8 cellular contexts compared by ENCODE assay signal in the genomic region with DNA sequence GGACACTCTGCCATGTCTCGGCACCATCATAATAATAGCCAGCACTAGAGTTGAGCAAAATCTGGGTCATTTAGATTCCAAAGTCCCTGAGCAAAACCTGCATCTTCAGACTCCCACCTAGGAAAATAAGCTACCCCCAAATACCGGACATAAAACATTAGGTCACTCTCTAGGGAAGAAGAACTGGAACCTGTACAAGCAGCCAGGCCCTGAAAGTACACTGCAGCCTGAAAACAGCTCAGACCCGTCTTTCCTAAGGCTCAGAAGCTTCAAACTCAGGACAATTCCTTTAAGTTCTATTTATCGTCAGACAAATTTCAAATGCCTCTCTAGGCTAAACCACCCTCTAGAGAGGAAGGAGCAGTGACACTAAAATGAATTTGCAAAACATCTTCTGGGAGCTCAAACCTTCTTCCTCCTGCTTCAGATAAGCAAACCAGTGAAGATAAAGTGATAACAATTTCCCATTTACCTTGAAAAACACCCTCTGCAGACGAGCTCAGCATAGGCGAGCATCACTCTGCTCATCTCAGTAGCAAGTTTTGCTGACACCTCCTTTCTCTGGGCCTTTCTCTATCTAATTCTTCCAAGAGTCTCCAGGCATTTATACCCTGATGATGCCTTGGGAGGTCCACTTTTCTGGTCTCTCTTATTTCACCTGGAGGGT. TPM values are rescaled to one million over a fixed set of nuclear protein-coding genes. Genes with fewer than 3 reads are reported as not detected.
DNase-seq lines count a peak whose midpoint lies in the region; ATAC-seq, FAIRE-seq and TF ChIP-seq lines count a peak whose summit lies in the region.

No MANE protein-coding gene starts in this region.

- no peaks in the 10 kb centered on the region for H3K9me3 ChIP-seq in duodenal mucosa (ENCODE audit: control insufficient read depth in 1 of 2, low read length in 2 of 2)
- H3K9me3 ChIP-seq in SJCRH30 (replicated peaks): no peaks in the 10 kb centered on the region

- no peak for TF ChIP-seq CTCF in nephron progenitor cell (IDR thresholded peaks at IDR 0.05)

- peak; percentile 66 for FAIRE-seq in GM19239 (lab: Jason Lieb, UNC)

- H3K27ac Mint-ChIP-seq in nephron progenitor cell: no peak overlapping the region

- peak overlapping the region; percentile 70 for H3K27ac ChIP-seq in duodenal mucosa (ENCODE audit: low read depth, low read length)
- peak overlapping the region; percentile 79 for H3K27ac ChIP-seq in rectal smooth muscle tissue (ENCODE audit: low read depth, low read length)
- no peak overlapping the region for H3K27ac ChIP-seq in SJCRH30

- H3K27me3 ChIP-seq in duodenal mucosa (ENCODE audit: control insufficient read depth in 1 of 2, insufficient read depth in 2 of 2, low read length in 2 of 2) (no peaks in the 10 kb centered on the region), rectal smooth muscle tissue (ENCODE audit: control insufficient read depth, insufficient read depth, low read length) (no peaks in the 10 kb centered on the region), SJCRH30 (no peaks in the 10 kb centered on the region)

- H3K9ac ChIP-seq in duodenal mucosa (ENCODE audit: low read depth in 1 of 2, low read length in 2 of 2) (peak overlapping the region; percentile 16 to 35), rectal smooth muscle tissue (ENCODE audit: low read length) (no peak overlapping the region)

- H3K27me3 Mint-ChIP-seq in nephron progenitor cell (ENCODE audit: low read depth, poor library complexity): peaks cover 2% of the 10 kb centered on the region

- peaks cover 18% of the 10 kb centered on the region for H3K4me1 Mint-ChIP-seq in nephron progenitor cell

- H3K4me3 Mint-ChIP-seq in nephron progenitor cell: no peak overlapping the region

- DNase-seq in GM19239 (ENCODE audit: insufficient read length, low spot score): no peak
- no peak for DNase-seq in SJCRH30
- no peak for DNase-seq in nephron progenitor cell

- peak; percentile 1 for ATAC-seq in HG03354 (IDR thresholded peaks at IDR 0.05; ENCODE audit: poor library complexity, severe bottlenecking, unreplicated experiment)
- ATAC-seq in GM18511 (IDR thresholded peaks at IDR 0.05; ENCODE audit: unreplicated experiment): no peak
- ATAC-seq in GM19023 (IDR thresholded peaks at IDR 0.05; ENCODE audit: unreplicated experiment): no peak

- H3K36me3 ChIP-seq in duodenal mucosa (ENCODE audit: control insufficient read depth in 1 of 2, insufficient read depth in 2 of 2, low read length in 2 of 2): peaks cover 0 to 4% of the 10 kb centered on the region in 2 donors
- peaks cover 2% of the 10 kb centered on the region for H3K36me3 ChIP-seq in rectal smooth muscle tissue (ENCODE audit: control insufficient read depth, insufficient read depth, low read length)
- peaks cover 15% of the 10 kb centered on the region for H3K36me3 ChIP-seq in SJCRH30

- peaks cover 6% of the 10 kb centered on the region for H3K36me3 Mint-ChIP-seq in nephron progenitor cell (ENCODE audit: low read depth)

- H3K4me1 ChIP-seq in duodenal mucosa (ENCODE audit: control insufficient read depth in 1 of 2, insufficient read depth in 2 of 2, low read length in 2 of 2) (peaks cover 47 to 54% of the 10 kb centered on the region in 2 donors), rectal smooth muscle tissue (ENCODE audit: control insufficient read depth, insufficient read depth, low read length) (peaks cover 59% of the 10 kb centered on the region), SJCRH30 (no peaks in the 10 kb centered on the region)

- H3K4me3 ChIP-seq in duodenal mucosa (ENCODE audit: low read depth in 1 of 2, low read length in 2 of 2) (peak overlapping the region in 1 of 2 donors; percentile 37), rectal smooth muscle tissue (ENCODE audit: low read length) (peak overlapping the region; percentile 44), SJCRH30 (no peak overlapping the region)

- H3K9me3 Mint-ChIP-seq in nephron progenitor cell: no peaks in the 10 kb centered on the region

RNA-seq across cellular contexts. Expression of a gene that starts 34.0 kb away (rescaled TPM):
- 45.1 and 50.0 TPM in 2 replicates for total RNA-seq in SJCRH30 (2014; rRNA removed; shearing (Covaris generic))
